ENCODE assay signal across 18 cellular contexts in genomic region chr15:41435037-41435786, GRCh38. TPM values are rescaled to one million over a fixed set of nuclear protein-coding genes. Genes with fewer than 3 reads are reported as not detected.
"Had no signal": no experiment of that assay in that cellular context is flagged by ENCODE, and none has a peak within 500 bp of the region (broad histone marks: within the 10 kb centered on the region; RNA-seq: fewer than 3 reads in every experiment).

No MANE protein-coding gene starts in this region.

- H3K9me3 Mint-ChIP-seq: immature natural killer cell; memory B cell; mesothelial cell of epicardium; natural killer cell treated with Interleukin-12 subunit alpha and Interleukin-12 subunit beta and Interleukin-15 and Interleukin-18, amount 100 ng/mL, for 72 hours; neural progenitor cell had no signal

- H3K9ac ChIP-seq: neural progenitor cell had no signal

- H3K36me3 ChIP-seq: ovary had no signal

- H2AFZ ChIP-seq: neural progenitor cell had no signal

- H3K36me3 Mint-ChIP-seq: immature natural killer cell had no signal

- H3K4me1 ChIP-seq: esophagus squamous epithelium, foreskin keratinocyte, left lung, lower lobe of right lung, neural progenitor cell, transverse colon had no signal

- H3K9me3 ChIP-seq: esophagus squamous epithelium, left lung, lower lobe of right lung, ovary, thoracic aorta, transverse colon had no signal

- H3K27ac Mint-ChIP-seq: memory B cell; mesothelial cell of epicardium; natural killer cell treated with Interleukin-12 subunit alpha and Interleukin-12 subunit beta and Interleukin-15 and Interleukin-18, amount 100 ng/mL, for 72 hours; neural progenitor cell had no signal

- H3K27me3 ChIP-seq: esophagus squamous epithelium, foreskin keratinocyte, left lung, neural progenitor cell, ovary, transverse colon had no signal

- H3K4me2 ChIP-seq: neural progenitor cell had no signal

- H3K4me3 ChIP-seq: esophagus squamous epithelium, left lung, lower lobe of right lung, neural progenitor cell, ovary, thoracic aorta, transverse colon had no signal

- H3K27me3 Mint-ChIP-seq: memory B cell; natural killer cell treated with Interleukin-12 subunit alpha and Interleukin-12 subunit beta and Interleukin-15 and Interleukin-18, amount 100 ng/mL, for 72 hours had no signal

- H3K27ac ChIP-seq: esophagus squamous epithelium, foreskin keratinocyte, left lung, lower lobe of right lung, neural progenitor cell, ovary, thoracic aorta had no signal

- DNase-seq: dermis blood vessel endothelial cell; esophagus squamous epithelium; foreskin keratinocyte; immature natural killer cell; left lung; lower lobe of right lung; nucleus accumbens; ovary; right cardiac atrium; small intestine; stimulated activated CD4-positive, alpha-beta T cell treated with anti-CD3 and anti-CD28 coated beads, Interleukin-2, amount 100 ng/mL, for 48 hours; stimulated activated naive CD8-positive, alpha-beta T cell treated with anti-CD3 and anti-CD28 coated beads, Interleukin-15, Interleukin-2, amounts not matched to agents 100 U/mL and 50 U/mL, for 24 hours; transverse colon had no signal

- H3K4me1 Mint-ChIP-seq: mesothelial cell of epicardium, neural progenitor cell had no signal

- ATAC-seq: foreskin keratinocyte; left lung; lower lobe of right lung; natural killer cell treated with Interleukin-12 subunit alpha and Interleukin-12 subunit beta and Interleukin-15 and Interleukin-18, amount 100 ng/mL, for 72 hours; right cardiac atrium; stimulated activated naive CD8-positive, alpha-beta T cell treated with anti-CD3 and anti-CD28 coated beads, Interleukin-15, Interleukin-2, amounts not matched to agents 100 U/mL and 50 U/mL, for 24 hours had no signal

- H3K4me3 Mint-ChIP-seq: immature natural killer cell; memory B cell; mesothelial cell of epicardium; natural killer cell treated with Interleukin-12 subunit alpha and Interleukin-12 subunit beta and Interleukin-15 and Interleukin-18, amount 100 ng/mL, for 72 hours; neural progenitor cell had no signal

RNA-seq across cellular contexts. Expression of gene ITPKA, which starts 58.5 kb away (rescaled TPM):
- polyA plus RNA-seq: immature natural killer cell had no signal
